ENCODE assay signal across 8 cellular contexts in the genomic region with DNA sequence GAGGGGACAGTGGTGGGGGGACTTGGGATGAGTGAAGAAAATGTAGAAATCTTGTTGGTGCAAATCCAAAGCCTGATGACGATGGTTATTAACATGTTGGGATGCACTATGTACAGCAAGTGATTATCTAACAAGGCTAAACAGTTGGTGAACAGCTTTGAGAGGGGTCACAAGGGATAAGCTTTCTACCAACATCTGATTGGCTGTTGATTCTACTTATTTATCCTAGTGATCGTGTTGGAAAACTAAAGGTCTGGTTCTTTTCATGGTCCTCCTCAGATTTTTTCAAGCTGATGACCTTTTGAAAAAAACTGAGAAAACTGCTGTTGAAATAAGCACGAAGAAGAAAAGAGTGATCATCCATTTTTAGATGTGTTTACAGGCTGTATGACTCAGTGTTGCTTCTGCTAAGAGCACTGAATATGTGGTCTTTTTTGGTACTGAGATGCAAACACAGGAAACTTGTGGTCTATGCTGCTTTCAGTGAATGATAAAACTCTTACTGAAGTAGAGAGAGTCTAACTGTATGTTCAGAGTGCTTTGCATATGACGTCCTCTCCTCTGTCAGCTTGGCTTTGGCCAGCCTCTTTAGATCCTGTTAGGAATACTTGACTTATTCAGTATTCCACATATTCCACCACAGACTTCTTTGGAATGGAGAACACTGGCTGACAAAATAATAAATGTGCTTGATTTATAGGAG.
DNase-seq lines count a peak whose midpoint lies in the region; ATAC-seq and TF ChIP-seq lines count a peak whose summit lies in the region.

No MANE protein-coding gene starts in this region.

- ATAC-seq in GM19035 (IDR thresholded peaks at IDR 0.05; ENCODE audit: unreplicated experiment) (peak; percentile 100), HG03108 (IDR thresholded peaks at IDR 0.05; ENCODE audit: unreplicated experiment) (peak; percentile 100), lung (ENCODE audit: insufficient read depth, low FRiP score) (peak; percentile 46)

- 49 to 58% methylated on average over 4 of the region's 4 CpGs for whole genome bisulfite sequencing in lung, 2 donors
- WGBS in adrenal gland, 4 donors = 60 to 76% (median 62%) methylated on average over 4 of the region's 4 CpGs

- H3K9ac ChIP-seq in BLaER1 = no peak overlapping the region

- TF ChIP-seq POLR2A in adrenal gland (IDR thresholded peaks at IDR 0.05) = no peak

- intact Hi-C loops in adrenal gland (cut with DNase I) = no loop called here

- TF ChIP-seq CTCF in lung (IDR thresholded peaks at IDR 0.05; ENCODE audit: control extremely low read depth, extremely low read depth) (no peak), RWPE1 (conservative IDR thresholded peaks at IDR 0.05; ENCODE audit: low read depth) (no peak), adrenal gland (IDR thresholded peaks at IDR 0.05) (no peak)

- H3K4me1 ChIP-seq in BLaER1 = peaks cover 41% of the 10 kb centered on the region
- H3K4me1 ChIP-seq in lung (ENCODE audit: control insufficient read depth in 2 of 2, insufficient read depth in 2 of 2, low read length in 2 of 2) = no peaks in the 10 kb centered on the region
- H3K4me1 ChIP-seq in adrenal gland (replicated peaks in 1 of 2) = no peaks in the 10 kb centered on the region

- CTCF ChIA-PET in RWPE1 (lab: Yijun Ruan, JAX) = no interaction called here

- DNase-seq in UCSD-AML1 (lab: John Stamatoyannopoulos, UW; ENCODE audit: unreplicated experiment) = peak; percentile 11
- DNase-seq in lung (ENCODE audit: low spot score) = no peak
- no peak for DNase-seq in RWPE1 (ENCODE audit: low spot score)
- no peak for DNase-seq in adrenal gland
- no peak for DNase-seq in NCI-H2107 treated with DMSO at 0.1 percent for 48 hours (lab: John Stamatoyannopoulos, UW; ENCODE audit: unreplicated experiment)

- peak overlapping the region; percentile 54 for H3K27ac ChIP-seq in BLaER1
- no peak overlapping the region for H3K27ac ChIP-seq in lung (ENCODE audit: low read depth in 1 of 2, low read length in 1 of 2)
- no peak overlapping the region for H3K27ac ChIP-seq in RWPE1
- H3K27ac ChIP-seq in adrenal gland = no peak overlapping the region

- H3K9me3 ChIP-seq in BLaER1 = no peaks in the 10 kb centered on the region
- H3K9me3 ChIP-seq in lung (ENCODE audit: control insufficient read depth in 2 of 2, insufficient read depth in 1 of 2, low read length in 1 of 2) = peaks cover 0 to 2% of the 10 kb centered on the region in 2 donors
- no peaks in the 10 kb centered on the region for H3K9me3 ChIP-seq in adrenal gland (replicated peaks in 1 of 3)

- H3K27me3 ChIP-seq in BLaER1 = no peaks in the 10 kb centered on the region
- H3K27me3 ChIP-seq in lung (ENCODE audit: control insufficient read depth, insufficient read depth) = no peaks in the 10 kb centered on the region
- H3K27me3 ChIP-seq in adrenal gland = no peaks in the 10 kb centered on the region

- peak overlapping the region; percentile 78 for H3K4me2 ChIP-seq in BLaER1

- H3K4me3 ChIP-seq in BLaER1 = no peak overlapping the region; the same call in 1 of the 2 replicates
- no peak overlapping the region for H3K4me3 ChIP-seq in lung
- H3K4me3 ChIP-seq in adrenal gland = no peak overlapping the region

- POLR2A ChIA-PET in RWPE1 (lab: Yijun Ruan, JAX; ENCODE audit: low non-redundant PET) = no interaction called here

- no peaks in the 10 kb centered on the region for H4K20me1 ChIP-seq in BLaER1

- H3K36me3 ChIP-seq in BLaER1 (no peaks in the 10 kb centered on the region), lung (ENCODE audit: control insufficient read depth in 2 of 2, insufficient read depth in 2 of 2, low read length in 2 of 2) (peaks cover 0 to 2% of the 10 kb centered on the region in 2 donors), adrenal gland (replicated peaks in 1 of 2) (no peaks in the 10 kb centered on the region)

Comparison
In these comparisons a context has a peak if more than half of its experiments do, and no peak if none do; other contexts are left out.
1. ATAC-seq: peak in every context shown above with its lines; median percentile 100 in GM19035; 100 in HG03108; 46 in lung.